ENCODE assay signal across 35 cellular contexts in genomic region chr20:17691758-17692157, GRCh38. TPM values are rescaled to one million over a fixed set of nuclear protein-coding genes. Genes with fewer than 3 reads are reported as not detected.
"Had no signal": no experiment of that assay in that cellular context is flagged by ENCODE, and none has a peak within 500 bp of the region (broad histone marks: within the 10 kb centered on the region; RNA-seq: fewer than 3 reads in every experiment).

No MANE protein-coding gene starts in this region.

- H3K36me3 Mint-ChIP-seq: activated CD4-positive, alpha-beta memory T cell treated with anti-CD3 and anti-CD28 coated beads for 36 hours; activated CD8-positive, alpha-beta memory T cell treated with anti-CD3 and anti-CD28 coated beads, Interleukin-2, amount 10 ng/mL, durations not matched to agents 7 days and 5 days; activated naive CD4-positive, alpha-beta T cell treated with anti-CD3 and anti-CD28 coated beads, Interleukin-2, amount 10 ng/mL, durations not matched to agents 7 days and 5 days; activated naive CD4-positive, alpha-beta T cell treated with anti-CD3 and anti-CD28 coated beads, Interleukin-2, amount 50 U/mL, for 24 hours; activated naive CD8-positive, alpha-beta T cell; activated naive CD8-positive, alpha-beta T cell treated with anti-CD3 and anti-CD28 coated beads, Interleukin-2, amount 10 ng/mL, durations not matched to agents 7 days and 5 days had no signal

- H3K4me3 ChIP-seq: ascending aorta, breast epithelium had no signal

- H3K27ac ChIP-seq: ascending aorta, brain microvascular endothelial cell, VCaP had no signal

- H3K4me1 Mint-ChIP-seq: activated B cell treated with CpG ODN at 0.5 μM for 24 hours; activated CD4-positive, alpha-beta T cell treated with anti-CD3 and anti-CD28 coated beads, Interleukin-2, amount 10 ng/mL, durations not matched to agents 24 days and 14 days; activated CD8-positive, alpha-beta memory T cell treated with anti-CD3 and anti-CD28 coated beads, Interleukin-2, amount 10 ng/mL, durations not matched to agents 7 days and 5 days; activated naive CD4-positive, alpha-beta T cell treated with anti-CD3 and anti-CD28 coated beads, Interleukin-2, amount 10 ng/mL, durations not matched to agents 7 days and 5 days; activated naive CD4-positive, alpha-beta T cell treated with anti-CD3 and anti-CD28 coated beads, Interleukin-2, amount 50 U/mL, for 24 hours; activated naive CD8-positive, alpha-beta T cell treated with anti-CD3 and anti-CD28 coated beads, Interleukin-2, amount 10 ng/mL, durations not matched to agents 7 days and 5 days; activated naive CD8-positive, alpha-beta T cell treated with anti-CD3 and anti-CD28 coated beads, Interleukin-2, amount 50 U/mL, for 24 hours had no signal

- H3K27ac Mint-ChIP-seq: activated B cell treated with CpG ODN at 0.5 μM for 24 hours; activated CD4-positive, alpha-beta memory T cell treated with anti-CD3 and anti-CD28 coated beads for 36 hours; activated CD4-positive, alpha-beta T cell treated with anti-CD3 and anti-CD28 coated beads, Interleukin-2, amount 10 ng/mL, durations not matched to agents 24 days and 14 days; activated CD8-positive, alpha-beta memory T cell treated with anti-CD3 and anti-CD28 coated beads, Interleukin-2, amount 10 ng/mL, durations not matched to agents 7 days and 5 days; activated CD8-positive, alpha-beta T cell treated with anti-CD3 and anti-CD28 coated beads, Interleukin-2, amount 10 ng/mL, durations not matched to agents 7 days and 5 days; activated naive CD4-positive, alpha-beta T cell treated with anti-CD3 and anti-CD28 coated beads, Interleukin-2, amount 10 ng/mL, durations not matched to agents 7 days and 5 days; activated naive CD4-positive, alpha-beta T cell treated with anti-CD3 and anti-CD28 coated beads, Interleukin-2, amount 50 U/mL, for 24 hours; activated naive CD8-positive, alpha-beta T cell; activated naive CD8-positive, alpha-beta T cell treated with anti-CD3 and anti-CD28 coated beads, Interleukin-2, amount 10 ng/mL, durations not matched to agents 7 days and 5 days; activated naive CD8-positive, alpha-beta T cell treated with anti-CD3 and anti-CD28 coated beads, Interleukin-2, amount 50 U/mL, for 24 hours; activated T-cell treated with anti-CD3 and anti-CD28 coated beads, Interleukin-2, amount 50 U/mL, for 24 hours; activated T-helper 2 cell treated with anti-CD3 and anti-CD28 coated beads, Interferon-gamma antibody, Interleukin-2, Interleukin-4, amounts not matched to agents 10 μg/mL and 5 μg/mL and 100 μg/mL, durations not matched to agents 14 hours and 24 hours and 36 hours; T-helper 1 cell treated with Interleukin-12 subunit alpha and Interleukin-12 subunit beta and Interleukin-4 antibody, amounts not matched to agents 30 μg/mL and 1 μg/mL, for 36 hours; T-helper 2 cell treated with Interferon-gamma antibody and Interleukin-4, amounts not matched to agents 5 μg/mL and 100 μg/mL, for 36 hours had no signal

- H3K9me3 Mint-ChIP-seq: activated CD4-positive, alpha-beta T cell treated with anti-CD3 and anti-CD28 coated beads, Interleukin-2, amount 10 ng/mL, durations not matched to agents 24 days and 14 days; activated naive CD4-positive, alpha-beta T cell treated with anti-CD3 and anti-CD28 coated beads, Interleukin-2, amount 50 U/mL, for 24 hours; activated T-cell treated with anti-CD3 and anti-CD28 coated beads, Interleukin-2, amount 50 U/mL, for 24 hours; activated T-helper 2 cell treated with anti-CD3 and anti-CD28 coated beads, Interferon-gamma antibody, Interleukin-2, Interleukin-4, amounts not matched to agents 10 μg/mL and 5 μg/mL and 100 μg/mL, durations not matched to agents 14 hours and 24 hours and 36 hours; T-helper 2 cell treated with Interferon-gamma antibody and Interleukin-4, amounts not matched to agents 5 μg/mL and 100 μg/mL, for 36 hours had no signal

- H3K4me1 ChIP-seq: breast epithelium had no signal

- H3K27me3 ChIP-seq: ascending aorta, brain microvascular endothelial cell, breast epithelium had no signal

- H3K4me3 Mint-ChIP-seq: activated B cell treated with CpG ODN at 0.5 μM for 24 hours; activated CD4-positive, alpha-beta memory T cell treated with anti-CD3 and anti-CD28 coated beads for 36 hours; activated CD4-positive, alpha-beta T cell treated with anti-CD3 and anti-CD28 coated beads, Interleukin-2, amount 10 ng/mL, durations not matched to agents 24 days and 14 days; activated CD8-positive, alpha-beta memory T cell treated with anti-CD3 and anti-CD28 coated beads, Interleukin-2, amount 10 ng/mL, durations not matched to agents 7 days and 5 days; activated CD8-positive, alpha-beta T cell treated with anti-CD3 and anti-CD28 coated beads, Interleukin-2, amount 10 ng/mL, durations not matched to agents 7 days and 5 days; activated naive CD4-positive, alpha-beta T cell treated with anti-CD3 and anti-CD28 coated beads, Interleukin-2, amount 10 ng/mL, durations not matched to agents 7 days and 5 days; activated naive CD4-positive, alpha-beta T cell treated with anti-CD3 and anti-CD28 coated beads, Interleukin-2, amount 50 U/mL, for 24 hours; activated naive CD8-positive, alpha-beta T cell; activated naive CD8-positive, alpha-beta T cell treated with anti-CD3 and anti-CD28 coated beads, Interleukin-2, amount 10 ng/mL, durations not matched to agents 7 days and 5 days; activated naive CD8-positive, alpha-beta T cell treated with anti-CD3 and anti-CD28 coated beads, Interleukin-2, amount 50 U/mL, for 24 hours; activated T-cell treated with anti-CD3 and anti-CD28 coated beads, Interleukin-2, amount 50 U/mL, for 24 hours; T-helper 1 cell treated with Interleukin-12 subunit alpha and Interleukin-12 subunit beta and Interleukin-4 antibody, amounts not matched to agents 30 μg/mL and 1 μg/mL, for 36 hours; T-helper 2 cell treated with Interferon-gamma antibody and Interleukin-4, amounts not matched to agents 5 μg/mL and 100 μg/mL, for 36 hours had no signal

- H3K9me3 ChIP-seq: ascending aorta, breast epithelium had no signal

- H3K36me3 ChIP-seq: ascending aorta, brain microvascular endothelial cell, breast epithelium had no signal

- ATAC-seq: activated CD8-positive, alpha-beta memory T cell treated with anti-CD3 and anti-CD28 coated beads, Interleukin-2, amount 10 ng/mL, durations not matched to agents 7 days and 5 days; activated CD8-positive, alpha-beta T cell treated with anti-CD3 and anti-CD28 coated beads, Interleukin-2, amount 10 ng/mL, durations not matched to agents 7 days and 5 days; activated naive CD8-positive, alpha-beta T cell treated with anti-CD3 and anti-CD28 coated beads, Interleukin-2, amount 50 U/mL, for 24 hours had no signal

- DNase-seq: activated B cell treated with CpG ODN at 0.5 μM for 24 hours; activated CD4-positive, alpha-beta memory T cell treated with anti-CD3 and anti-CD28 coated beads for 36 hours; activated CD4-positive, alpha-beta T cell treated with anti-CD3 and anti-CD28 coated beads for 4 hours; activated CD4-positive, alpha-beta T cell treated with anti-CD3 and anti-CD28 coated beads, Interleukin-2, amount 10 ng/mL, durations not matched to agents 24 days and 14 days; activated CD4-positive, alpha-beta T cell treated with anti-CD3 and anti-CD28 coated beads, Interleukin-2, amount 50 U/mL, for 1 hour; activated CD4-positive, alpha-beta T cell treated with anti-CD3 and anti-CD28 coated beads, Interleukin-2, amount 50 U/mL, for 4 hours; activated CD4-positive, CD25-positive, alpha-beta regulatory T cell treated with anti-CD3 and anti-CD28 coated beads, Interleukin-2, amount 50 U/mL, for 72 hours; activated CD8-positive, alpha-beta memory T cell treated with anti-CD3 and anti-CD28 coated beads for 24 hours; activated CD8-positive, alpha-beta memory T cell treated with anti-CD3 and anti-CD28 coated beads, Interleukin-2, amount 10 ng/mL, durations not matched to agents 7 days and 5 days; activated CD8-positive, alpha-beta memory T cell treated with anti-CD3 and anti-CD28 coated beads, Interleukin-2, amount 50 U/mL, for 48 hours; activated CD8-positive, alpha-beta T cell treated with anti-CD3 and anti-CD28 coated beads, Interleukin-2, amount 10 ng/mL, durations not matched to agents 7 days and 5 days; activated effector memory CD4-positive, alpha-beta T cell treated with Interleukin-2 at 50 U/mL for 16 hours; activated gamma-delta T cell; activated naive CD4-positive, alpha-beta T cell treated with anti-CD3 and anti-CD28 coated beads, Interleukin-2, amount 10 ng/mL, durations not matched to agents 7 days and 5 days; activated naive CD4-positive, alpha-beta T cell treated with Interleukin-2 at 50 U/mL for 16 hours; activated naive CD8-positive, alpha-beta T cell treated with anti-CD3 and anti-CD28 coated beads, Interleukin-2, amount 10 ng/mL, durations not matched to agents 7 days and 5 days; activated naive CD8-positive, alpha-beta T cell treated with anti-CD3 and anti-CD28 coated beads, Interleukin-2, amount 50 U/mL, for 24 hours; activated T-cell treated with anti-CD3 and anti-CD28 coated beads, Interleukin-2, amount 50 U/mL, for 24 hours; activated T-cell treated with anti-CD3 and anti-CD28 coated beads, Interleukin-2, amount 50 U/mL, for 48 hours; amygdala; anterior cingulate cortex; brain microvascular endothelial cell; central memory CD4-positive, alpha-beta T cell; T-helper 1 cell; T-helper 2 cell; T-helper 9 cell had no signal

RNA-seq across cellular contexts. Expression of gene BANF2, which starts 8.0 kb away (rescaled TPM):
- total RNA-seq: activated B cell treated with CpG ODN at 0.5 μM for 24 hours; activated CD4-positive, alpha-beta memory T cell treated with anti-CD3 and anti-CD28 coated beads for 36 hours; activated CD4-positive, alpha-beta T cell treated with anti-CD3 and anti-CD28 coated beads, Interleukin-2, amount 10 ng/mL, durations not matched to agents 24 days and 14 days; activated CD8-positive, alpha-beta memory T cell treated with anti-CD3 and anti-CD28 coated beads, Interleukin-2, amount 10 ng/mL, durations not matched to agents 7 days and 5 days; activated CD8-positive, alpha-beta T cell treated with anti-CD3 and anti-CD28 coated beads, Interleukin-2, amount 10 ng/mL, durations not matched to agents 7 days and 5 days; activated naive CD8-positive, alpha-beta T cell treated with anti-CD3 and anti-CD28 coated beads, Interleukin-2, amount 10 ng/mL, durations not matched to agents 7 days and 5 days; activated T-helper 2 cell treated with anti-CD3 and anti-CD28 coated beads, Interferon-gamma antibody, Interleukin-2, Interleukin-4, amounts not matched to agents 10 μg/mL and 5 μg/mL and 100 μg/mL, durations not matched to agents 14 hours and 24 hours and 36 hours; ascending aorta; breast epithelium; cardiac septum had no signal
